ENCODE assay signal across 18 cellular contexts in the genomic region with DNA sequence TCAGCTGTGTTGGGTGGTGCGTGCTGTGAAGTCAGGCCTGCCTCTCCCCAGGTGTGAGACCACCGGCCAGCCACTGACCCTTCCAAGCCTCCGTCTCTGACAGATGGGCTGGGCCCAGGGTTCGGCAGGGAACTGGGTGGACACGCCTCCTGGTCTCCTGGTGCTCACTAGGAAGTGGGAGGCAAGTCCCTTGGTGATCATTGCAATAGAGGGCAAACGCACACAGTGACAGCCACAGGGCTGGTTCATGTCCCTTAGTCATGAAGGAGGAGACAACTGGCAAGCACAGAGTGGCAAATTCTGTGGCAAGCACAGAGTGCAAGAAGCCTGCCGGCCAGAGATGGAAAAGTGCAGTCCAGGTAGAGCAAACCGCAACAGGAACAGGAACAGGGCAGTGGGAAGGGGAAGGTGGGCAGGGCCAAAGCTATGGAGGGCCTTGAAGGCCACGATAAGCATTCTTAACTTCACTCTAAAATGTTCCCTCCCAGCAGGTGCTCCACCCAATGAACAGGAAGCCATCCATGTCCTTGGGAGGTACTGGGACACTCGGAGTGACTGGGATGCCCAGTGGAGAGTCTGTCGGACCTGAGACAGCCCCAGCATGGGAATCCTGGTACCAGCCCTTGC. TPM values are rescaled to one million over a fixed set of nuclear protein-coding genes. Genes with fewer than 3 reads are reported as not detected.
DNase-seq lines count a peak whose midpoint lies in the region; ATAC-seq and TF ChIP-seq lines count a peak whose summit lies in the region.
"Had no signal": no experiment of that assay in that cellular context is flagged by ENCODE, and none has a peak within 500 bp of the region (broad histone marks: within the 10 kb centered on the region; RNA-seq: fewer than 3 reads in every experiment).

No MANE protein-coding gene starts in this region.

- H3K9ac ChIP-seq in BLaER1 treated with 17β-estradiol and CSF1 and Interleukin-3, amounts not matched to agents 10 nM and 100 nM, result no peak overlapping the region
- no peak overlapping the region for H3K9ac ChIP-seq in PC-3 (ENCODE audit: low read length)
- H3K9ac ChIP-seq: parathyroid adenoma had no signal

- H3K36me3 Mint-ChIP-seq in effector memory CD8-positive, alpha-beta T cell (ENCODE audit: insufficient read depth), result peaks cover 30% of the 10 kb centered on the region
- H3K36me3 Mint-ChIP-seq in natural killer cell, result no peaks in the 10 kb centered on the region

- H3K9me3 Mint-ChIP-seq in effector memory CD8-positive, alpha-beta T cell, result no peaks in the 10 kb centered on the region
- no peaks in the 10 kb centered on the region for H3K9me3 Mint-ChIP-seq in natural killer cell

- DNase-seq in effector memory CD8-positive, alpha-beta T cell, result no peak
- no peak for DNase-seq in natural killer cell
- no peak for DNase-seq in MG63
- no peak for DNase-seq in osteoblast (ENCODE audit: insufficient read length, low spot score, missing footprints)
- no peak for DNase-seq in PC-3
- no peak for DNase-seq in aorta
- DNase-seq: DMS 273 treated with DMSO at 0.1 percent for 48 hours, MV-4-11, NCI-H2081 treated with DMSO at 0.1 percent for 48 hours, NCI-H69, spleen, thyroid gland had no signal

- peak overlapping the region; percentile 5 to 88 (median 78); a peak in 16 of 22 replicates for H3K4me2 ChIP-seq in BLaER1 treated with 17β-estradiol and CSF1 and Interleukin-3, amounts not matched to agents 10 nM and 100 nM
- H3K4me2 ChIP-seq in DOHH2 (ENCODE audit: low read length), result peak overlapping the region; percentile 100
- no peak overlapping the region for H3K4me2 ChIP-seq in osteoblast (ENCODE audit: insufficient read depth, low read length)
- H3K4me2 ChIP-seq in PC-3 (ENCODE audit: low read length), result no peak overlapping the region

- H3K4me3 Mint-ChIP-seq in effector memory CD8-positive, alpha-beta T cell, result peak overlapping the region; percentile 50 to 69
- H3K4me3 Mint-ChIP-seq in natural killer cell, result peak overlapping the region; percentile 63

- H3K27me3 ChIP-seq in BLaER1 treated with 17β-estradiol and CSF1 and Interleukin-3, amounts not matched to agents 10 nM and 100 nM, result no peaks in the 10 kb centered on the region
- H3K27me3 ChIP-seq in DOHH2 (ENCODE audit: control insufficient read depth, low read length) (no peaks in the 10 kb centered on the region), MG63 (no peaks in the 10 kb centered on the region), osteoblast (ENCODE audit: insufficient read depth, low read length) (no peaks in the 10 kb centered on the region), PC-3 (ENCODE audit: low read length) (no peaks in the 10 kb centered on the region), aorta (ENCODE audit: control insufficient read depth in 1 of 2, insufficient read depth in 2 of 2, low read length in 1 of 2) (no peaks in the 10 kb centered on the region)
- H3K27me3 ChIP-seq: spleen, thyroid gland had no signal

- peaks cover 91% of the 10 kb centered on the region in 2 donors for H3K4me1 Mint-ChIP-seq in effector memory CD8-positive, alpha-beta T cell (ENCODE audit: low read depth in 2 of 2)
- H3K4me1 Mint-ChIP-seq in natural killer cell, result peaks cover 95 to 97% of the 10 kb centered on the region in 2 donors

- no peak for TF ChIP-seq CTCF in DOHH2 (IDR thresholded peaks at IDR 0.05; ENCODE audit: low read depth, low read length, poor library complexity, severe bottlenecking)
- TF ChIP-seq CTCF in natural killer cell (IDR thresholded peaks at IDR 0.05), result no peak
- no peak for TF ChIP-seq CTCF in osteoblast (IDR thresholded peaks at IDR 0.05; ENCODE audit: extremely low read depth, low read depth, low read length)
- no peak for TF ChIP-seq CTCF in PC-3 (conservative IDR thresholded peaks at IDR 0.05; ENCODE audit: low read depth, low read length)

- BruUV-seq in PC-3 (replicated peaks; lab: Mats Ljungman, UMichigan), result no TSS peak

- peaks cover 62 to 87% (median 82%) of the 10 kb centered on the region in 10 experiments for H3K4me1 ChIP-seq in BLaER1 treated with 17β-estradiol and CSF1 and Interleukin-3, amounts not matched to agents 10 nM and 100 nM
- H3K4me1 ChIP-seq in DOHH2 (ENCODE audit: control insufficient read depth, low read length) (peaks cover 100% of the 10 kb centered on the region), osteoblast (ENCODE audit: insufficient read depth, low read length) (no peaks in the 10 kb centered on the region), PC-3 (ENCODE audit: insufficient read depth, low read length) (no peaks in the 10 kb centered on the region), aorta (ENCODE audit: control insufficient read depth in 1 of 2, insufficient read depth in 2 of 2, low read length in 2 of 2) (no peaks in the 10 kb centered on the region)

- H4K20me1 ChIP-seq in BLaER1 treated with 17β-estradiol and CSF1 and Interleukin-3, amounts not matched to agents 10 nM and 100 nM, result peaks cover 100% of the 10 kb centered on the region in 11 experiments
- H4K20me1 ChIP-seq in DOHH2 (ENCODE audit: control insufficient read depth, insufficient read depth, low read depth, low read length) (peaks cover 84% of the 10 kb centered on the region), osteoblast (ENCODE audit: insufficient read depth, low read length) (peaks cover 96% of the 10 kb centered on the region), PC-3 (ENCODE audit: low read length) (peaks cover 90% of the 10 kb centered on the region)

- H2AFZ ChIP-seq in osteoblast (ENCODE audit: low read length), result no peak overlapping the region
- H2AFZ ChIP-seq in PC-3 (ENCODE audit: low read length), result no peak overlapping the region
- H2AFZ ChIP-seq: parathyroid adenoma had no signal

- ATAC-seq in effector memory CD8-positive, alpha-beta T cell (replicated peaks), result no peak
- ATAC-seq in natural killer cell (peak in 1 of 3 donors; percentile 19), PC-3 (no peak), aorta (ENCODE audit: low FRiP score) (no peak)

- H3K27ac ChIP-seq in BLaER1 treated with 17β-estradiol and CSF1 and Interleukin-3, amounts not matched to agents 10 nM and 100 nM, result no peak overlapping the region
- H3K27ac ChIP-seq in DOHH2 (ENCODE audit: low read depth, low read length), result peak overlapping the region; percentile 99
- no peak overlapping the region for H3K27ac ChIP-seq in osteoblast (ENCODE audit: low read depth, low read length)
- no peak overlapping the region for H3K27ac ChIP-seq in PC-3 (ENCODE audit: low read length)
- H3K27ac ChIP-seq in aorta (ENCODE audit: low read depth in 1 of 2, low read length in 2 of 2), result no peak overlapping the region
- H3K27ac ChIP-seq: parathyroid adenoma, thyroid gland had no signal

- H3K79me2 ChIP-seq in DOHH2 (ENCODE audit: control insufficient read depth, low read length), result peaks cover 100% of the 10 kb centered on the region
- H3K79me2 ChIP-seq in osteoblast (ENCODE audit: insufficient read depth, low read length), result peaks cover 99% of the 10 kb centered on the region
- H3K79me2 ChIP-seq in PC-3 (ENCODE audit: low read length), result peaks cover 100% of the 10 kb centered on the region

- H3K9me2 ChIP-seq in DOHH2 (replicated peaks; ENCODE audit: control insufficient read depth, low read length) (no peaks in the 10 kb centered on the region), PC-3 (replicated peaks; ENCODE audit: low read length) (no peaks in the 10 kb centered on the region)

- H3F3A ChIP-seq in DOHH2 (ENCODE audit: control insufficient read depth, insufficient read depth) (peaks cover 40% of the 10 kb centered on the region), PC-3 (ENCODE audit: low read length, unreplicated experiment) (no peaks in the 10 kb centered on the region)

- H3K27me3 Mint-ChIP-seq in effector memory CD8-positive, alpha-beta T cell, result no peaks in the 10 kb centered on the region
- no peaks in the 10 kb centered on the region for H3K27me3 Mint-ChIP-seq in natural killer cell (ENCODE audit: low read depth in 2 of 2)

- H3K36me3 ChIP-seq in BLaER1 treated with 17β-estradiol and CSF1 and Interleukin-3, amounts not matched to agents 10 nM and 100 nM, result peaks cover 0 to 17% (median 8%) of the 10 kb centered on the region in 11 experiments; a peak in 11 of 22 replicates
- peaks cover 9% of the 10 kb centered on the region for H3K36me3 ChIP-seq in DOHH2 (ENCODE audit: control insufficient read depth, low read length)
- no peaks in the 10 kb centered on the region for H3K36me3 ChIP-seq in MG63
- no peaks in the 10 kb centered on the region for H3K36me3 ChIP-seq in osteoblast (ENCODE audit: insufficient read depth, low read length)
- H3K36me3 ChIP-seq in PC-3 (ENCODE audit: low read depth, low read length), result no peaks in the 10 kb centered on the region
- H3K36me3 ChIP-seq in aorta (ENCODE audit: control insufficient read depth in 1 of 2, insufficient read depth in 2 of 2, low read length in 1 of 2), result no peaks in the 10 kb centered on the region
- H3K36me3 ChIP-seq: thyroid gland had no signal

- peak overlapping the region; percentile 83 to 86 for H3K27ac Mint-ChIP-seq in effector memory CD8-positive, alpha-beta T cell
- H3K27ac Mint-ChIP-seq in natural killer cell, result peak overlapping the region in 1 of 2 donors; percentile 44

- WGBS in aorta, 2 donors, result 80 to 81% methylated on average over 10 of the region's 11 CpGs

- CTCF ChIA-PET in PC-3 (lab: Charles Lee), result no interaction called here

- no peaks in the 10 kb centered on the region for H3K9me3 ChIP-seq in BLaER1 treated with 17β-estradiol and CSF1 and Interleukin-3, amounts not matched to agents 10 nM and 100 nM (replicated peaks in 1 of 11)
- H3K9me3 ChIP-seq in DOHH2 (ENCODE audit: control insufficient read depth, insufficient read depth, low read length), result no peaks in the 10 kb centered on the region
- H3K9me3 ChIP-seq in MG63, result no peaks in the 10 kb centered on the region
- H3K9me3 ChIP-seq in osteoblast (ENCODE audit: low read depth, low read length), result no peaks in the 10 kb centered on the region
- no peaks in the 10 kb centered on the region for H3K9me3 ChIP-seq in PC-3 (ENCODE audit: low read length)
- no peaks in the 10 kb centered on the region for H3K9me3 ChIP-seq in aorta (ENCODE audit: control insufficient read depth, low read length)
- H3K9me3 ChIP-seq: spleen, thyroid gland had no signal

- intact Hi-C loops in natural killer cell (cut with micrococcal nuclease) (no loop called here), PC-3 (cut with micrococcal nuclease) (no loop called here), aorta (cut with DNase I) (no loop called here)

- H3K4me3 ChIP-seq in BLaER1 treated with 17β-estradiol and CSF1 and Interleukin-3, amounts not matched to agents 10 nM and 100 nM, result no peak overlapping the region
- H3K4me3 ChIP-seq in DOHH2 (ENCODE audit: low read length) (peak overlapping the region; percentile 82), MG63 (no peak overlapping the region), osteoblast (ENCODE audit: insufficient read depth, low read length) (no peak overlapping the region), PC-3 (ENCODE audit: low read length) (no peak overlapping the region), aorta (ENCODE audit: low read length in 2 of 2) (no peak overlapping the region)
- H3K4me3 ChIP-seq: thyroid gland had no signal

- POLR2A ChIA-PET in PC-3 (lab: Charles Lee; ENCODE audit: unreplicated experiment), result no interaction called here

RNA-seq across cellular contexts. Expression of a gene that starts 21.9 kb away (rescaled TPM):
- 100 to 1,000 TPM; 213 to 268 (median 236) TPM for total RNA-seq in natural killer cell
- total RNA-seq in MG63 (2014; rRNA removed; shearing (Covaris generic); ENCODE audit: low replicate concordance), result 16.2 and 23.3 TPM in 2 replicates
- total RNA-seq in osteoblast, result 46.0 and 51.4 TPM in 2 replicates
- total RNA-seq in PC-3 (2014; rRNA removed), result 52.8 and 73.8 TPM in 2 replicates
- 100 to 1,000 TPM in 1 of 2 donors, 10 to 100 TPM in 1; 93.2 to 110 TPM for total RNA-seq in aorta
- 10 to 100 TPM; 18.0 to 51.5 TPM for polyA plus RNA-seq in aorta

RNA-seq across cellular contexts. Expression of a gene that starts 59.7 kb away (rescaled TPM):
- total RNA-seq in natural killer cell (1 to 10 TPM in 1 of 3 donors, under 1 TPM in 2; 0.21 to 1.1 (median 0.29) TPM), osteoblast (not detected in 2 replicates), PC-3 (2014; rRNA removed) (not detected in 2 replicates), aorta (not detected)
- not detected in 2 replicates for total RNA-seq in MG63 (2014; rRNA removed; shearing (Covaris generic); ENCODE audit: low replicate concordance)
- not detected for polyA plus RNA-seq in aorta
- total RNA-seq: cerebellum, fibroblast of villous mesenchyme, mucosa of gallbladder, spleen, thyroid gland had no signal
- polyA plus RNA-seq: spleen had no signal

Comparison
In these comparisons a context has a peak if more than half of its experiments do, and no peak if none do; other contexts are left out.
1. H3K4me2 ChIP-seq: peak in BLaER1 treated with 17β-estradiol and CSF1 and Interleukin-3, amounts not matched to agents 10 nM and 100 nM (11 of 11) and DOHH2 (single experiment); none in osteoblast (single experiment) and PC-3 (single experiment).